In the genomic region with DNA sequence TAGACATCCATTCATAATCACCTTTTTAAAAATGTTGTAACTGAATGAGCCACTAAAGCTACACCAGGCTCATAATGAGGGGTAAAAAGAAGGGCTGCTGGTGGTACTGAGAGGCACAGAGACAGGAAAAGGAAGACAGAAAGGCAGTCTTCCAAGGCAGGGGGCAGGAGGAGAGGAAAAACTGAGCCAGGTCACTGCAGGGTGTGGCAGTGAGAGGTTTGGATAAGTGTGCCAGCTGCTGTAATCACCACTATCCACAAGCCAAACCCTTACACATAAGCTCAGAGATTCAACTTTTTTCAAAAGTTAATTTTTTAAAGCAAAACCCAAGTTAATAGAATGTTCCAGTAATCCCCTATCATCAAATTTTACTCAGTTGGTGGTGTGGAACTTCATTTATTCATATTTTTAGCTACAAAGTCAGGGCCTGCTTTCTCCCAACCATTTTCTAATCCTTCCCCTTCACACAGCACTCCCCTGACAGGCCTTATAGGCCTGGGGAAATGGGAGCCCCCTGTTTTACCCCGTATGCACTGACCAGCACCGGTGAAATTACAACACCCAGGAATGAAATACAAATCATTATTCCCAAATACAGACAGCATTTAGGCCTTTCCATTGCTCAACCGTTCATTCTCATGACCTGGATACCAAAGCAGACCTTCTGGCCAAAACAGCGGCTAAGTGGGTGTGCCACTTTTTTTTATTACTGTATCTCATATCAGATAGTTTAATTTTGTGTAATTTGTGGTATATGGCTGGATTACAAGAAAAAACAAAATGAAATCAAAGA, we compare ENCODE assay signal across 16 cellular contexts.
DNase-seq lines count a peak whose midpoint lies in the region; ATAC-seq and TF ChIP-seq lines count a peak whose summit lies in the region.
"Had no signal": no experiment of that assay in that cellular context is flagged by ENCODE, and none has a peak within 500 bp of the region (broad histone marks: within the 10 kb centered on the region; RNA-seq: fewer than 3 reads in every experiment).

No MANE protein-coding gene starts in this region.

- intact Hi-C loops in thyroid gland (cut with DNase I): no loop called here

- no peak overlapping the region for H3K4me3 ChIP-seq in MG63
- H3K4me3 ChIP-seq in right atrium auricular region: no peak overlapping the region
- H3K4me3 ChIP-seq in thyroid gland (replicated peaks in 1 of 3): no peak overlapping the region
- H3K4me3 ChIP-seq: upper lobe of left lung had no signal

- H3K36me3 ChIP-seq in MG63 (no peaks in the 10 kb centered on the region), right atrium auricular region (no peaks in the 10 kb centered on the region), thyroid gland (no peaks in the 10 kb centered on the region)
- H3K36me3 ChIP-seq: upper lobe of left lung had no signal

- DNase-seq in MG63 (peak; percentile 83), cerebellar cortex (ENCODE audit: low spot score) (peak; percentile 32), right atrium auricular region (ENCODE audit: low spot score) (no peak), thyroid gland (peak; percentile 6 to 9), NCI-H2227 (lab: John Stamatoyannopoulos, UW; ENCODE audit: unreplicated experiment) (no peak)
- DNase-seq: activated CD4-positive, alpha-beta T cell treated with anti-CD3 and anti-CD28 coated beads for 48 hours; activated T-cell treated with anti-CD3 and anti-CD28 coated beads, Interleukin-2, amount 50 U/mL, for 24 hours; anterior cingulate cortex; CD4-positive, CD25-positive, alpha-beta regulatory T cell; GF-D8; NCI-H1417 treated with DMSO at 0.1 percent for 48 hours; NCI-H510A; upper lobe of left lung had no signal

- ATAC-seq in HG02973 (IDR thresholded peaks at IDR 0.05; ENCODE audit: unreplicated experiment) (no peak), GM19455 (IDR thresholded peaks at IDR 0.05; ENCODE audit: unreplicated experiment) (no peak), GM21529 (IDR thresholded peaks at IDR 0.05; ENCODE audit: unreplicated experiment) (no peak)

- 87 to 91% methylated on average over 4 of the region's 4 CpGs for WGBS in thyroid gland, 2 donors

- peak overlapping the region; percentile 67 to 75 for H3K27ac ChIP-seq in right atrium auricular region
- peak overlapping the region in 1 of 3 donors; percentile 15 for H3K27ac ChIP-seq in thyroid gland
- H3K27ac ChIP-seq: upper lobe of left lung had no signal

- TF ChIP-seq CTCF in right atrium auricular region (IDR thresholded peaks at IDR 0.05): no peak
- no peak for TF ChIP-seq CTCF in thyroid gland (IDR thresholded peaks at IDR 0.05)

- H3K27me3 ChIP-seq in MG63 (no peaks in the 10 kb centered on the region), right atrium auricular region (no peaks in the 10 kb centered on the region), thyroid gland (no peaks in the 10 kb centered on the region)
- H3K27me3 ChIP-seq: upper lobe of left lung had no signal

- H3K4me1 ChIP-seq in right atrium auricular region: peaks cover 0 to 25% of the 10 kb centered on the region in 2 donors
- H3K4me1 ChIP-seq in thyroid gland: no peaks in the 10 kb centered on the region

- TF ChIP-seq POLR2A in thyroid gland (IDR thresholded peaks at IDR 0.05): no peak

- H3K9me3 ChIP-seq in MG63: no peaks in the 10 kb centered on the region
- no peaks in the 10 kb centered on the region for H3K9me3 ChIP-seq in right atrium auricular region
- H3K9me3 ChIP-seq in thyroid gland: no peaks in the 10 kb centered on the region
- H3K9me3 ChIP-seq: upper lobe of left lung had no signal

Comparison
In these comparisons a context has a peak if more than half of its experiments do, and no peak if none do; other contexts are left out.
1. DNase-seq: peak in MG63 (single experiment), cerebellar cortex (single experiment) and thyroid gland (2 of 2); none in right atrium auricular region (single experiment) and NCI-H2227 (single experiment).